Comparison of ENCODE assay signal across 29 cellular contexts in the genomic region with DNA sequence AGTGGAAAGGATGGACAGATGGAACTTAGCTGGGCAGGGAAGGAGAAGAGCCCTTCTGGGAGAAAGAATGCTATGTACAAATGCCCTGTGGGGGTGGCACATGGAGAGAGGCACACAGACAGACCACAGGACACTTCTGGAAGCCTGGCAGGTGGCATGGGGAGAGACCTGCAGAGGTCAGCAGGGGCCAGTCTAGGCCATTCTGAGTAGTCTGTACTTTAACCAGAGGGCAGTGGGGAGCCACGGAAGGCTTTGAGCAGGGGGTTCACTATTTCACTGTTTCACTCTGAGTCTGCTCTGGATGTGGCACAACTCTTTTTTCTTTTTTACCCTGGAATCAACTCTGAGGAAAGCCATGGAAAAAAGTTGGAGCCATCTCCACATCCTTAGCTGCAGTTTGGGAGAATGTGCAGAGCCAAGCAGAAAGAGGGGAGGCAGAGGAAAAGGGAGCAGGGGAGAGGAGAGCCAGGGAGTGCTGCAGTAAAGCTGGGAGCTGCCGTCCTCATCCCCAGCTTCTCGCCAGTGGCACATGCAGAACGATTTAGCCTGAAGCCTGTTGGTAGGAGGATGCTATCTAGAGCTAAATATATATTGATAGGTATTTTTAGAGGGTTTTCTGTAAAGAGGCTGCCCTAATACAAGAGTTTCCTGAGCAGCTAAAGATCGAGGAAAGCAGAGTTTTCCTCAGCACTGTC. TPM values are rescaled to one million over a fixed set of nuclear protein-coding genes. Genes with fewer than 3 reads are reported as not detected.
"Had no signal": no experiment of that assay in that cellular context is flagged by ENCODE, and none has a peak within 500 bp of the region (broad histone marks: within the 10 kb centered on the region; RNA-seq: fewer than 3 reads in every experiment).

No MANE protein-coding gene starts in this region.

- ATAC-seq: heart right ventricle; mucosa of descending colon; naive thymus-derived CD4-positive, alpha-beta T cell; natural killer cell treated with Interleukin-12 subunit alpha and Interleukin-12 subunit beta and Interleukin-15 and Interleukin-18, amount 100 ng/mL, for 72 hours; stimulated activated naive B cell treated with anti-CD40 and anti-IgM and Interleukin-4, amounts not matched to agents 10 μg/mL and 1 μg/mL and 100 μg/mL, for 72 hours; stimulated activated naive CD8-positive, alpha-beta T cell treated with anti-CD3 and anti-CD28 coated beads, Interleukin-15, Interleukin-2, amounts not matched to agents 100 U/mL and 50 U/mL, for 24 hours; upper lobe of right lung had no signal

- H3K27ac Mint-ChIP-seq: naive thymus-derived CD4-positive, alpha-beta T cell; natural killer cell treated with Interleukin-12 subunit alpha and Interleukin-12 subunit beta and Interleukin-15 and Interleukin-18, amount 100 ng/mL, for 72 hours; neural progenitor cell; progenitor cell of endocrine pancreas; stimulated activated naive B cell treated with anti-CD40 and anti-IgM and Interleukin-4, amounts not matched to agents 10 μg/mL and 1 μg/mL and 100 μg/mL, for 72 hours had no signal

- H3K9me3 Mint-ChIP-seq: naive thymus-derived CD4-positive, alpha-beta T cell; natural killer cell treated with Interleukin-12 subunit alpha and Interleukin-12 subunit beta and Interleukin-15 and Interleukin-18, amount 100 ng/mL, for 72 hours; neural progenitor cell; stimulated activated naive B cell treated with anti-CD40 and anti-IgM and Interleukin-4, amounts not matched to agents 10 μg/mL and 1 μg/mL and 100 μg/mL, for 72 hours had no signal

- H3K4me1 ChIP-seq: heart right ventricle, right atrium auricular region, right lobe of liver, stomach, tibial artery, upper lobe of right lung had no signal

- H3K27me3 ChIP-seq: hepatocyte, neural progenitor cell, neutrophil, ovary, right atrium auricular region, right lobe of liver, stomach, tibial artery, upper lobe of right lung had no signal

- H3K9me3 ChIP-seq: heart right ventricle, left ventricle myocardium inferior, mucosa of descending colon, neutrophil, ovary, right atrium auricular region, right lobe of liver, stomach, thoracic aorta, tibial artery, upper lobe of right lung had no signal

- H3K4me3 ChIP-seq: heart right ventricle, hepatocyte, left ventricle myocardium inferior, lung, mucosa of descending colon, neural progenitor cell, ovary, right atrium auricular region, right lobe of liver, skin epidermis, stomach, thoracic aorta, tibial artery, upper lobe of right lung had no signal

- DNase-seq: heart right ventricle; islet precursor cell; left ventricle myocardium inferior; midbrain; mucosa of descending colon; naive thymus-derived CD4-positive, alpha-beta T cell; occipital lobe; ovary; right lobe of liver; stimulated activated CD4-positive, alpha-beta T cell treated with anti-CD3 and anti-CD28 coated beads, Interleukin-12 subunit alpha, Interleukin-12 subunit beta, amount 100 ng/mL, for 4 hours; stimulated activated CD4-positive, alpha-beta T cell treated with anti-CD3 and anti-CD28 coated beads, Interleukin-15, amount 100 ng/mL, for 24 hours; stimulated activated CD4-positive, alpha-beta T cell treated with anti-CD3 and anti-CD28 coated beads, Interleukin-2, amount 100 ng/mL, for 24 hours; stimulated activated CD4-positive, alpha-beta T cell treated with anti-CD3 and anti-CD28 coated beads, Interleukin-4, amount 100 ng/mL, for 1 hour; stimulated activated naive B cell treated with anti-CD40 and anti-IgM and Interleukin-4, amounts not matched to agents 10 μg/mL and 1 μg/mL and 100 μg/mL, for 72 hours; stimulated activated naive CD8-positive, alpha-beta T cell treated with anti-CD3 and anti-CD28 coated beads, Interleukin-15, Interleukin-2, amounts not matched to agents 100 U/mL and 50 U/mL, for 24 hours; stomach; tibial artery; trophoblast cell; upper lobe of right lung had no signal

- H3K27ac ChIP-seq: heart right ventricle, hepatocyte, left ventricle myocardium inferior, neural progenitor cell, neutrophil, ovary, right atrium auricular region, right lobe of liver, skin epidermis, stomach, thoracic aorta, tibial artery, upper lobe of right lung had no signal

- H3K4me3 Mint-ChIP-seq: naive thymus-derived CD4-positive, alpha-beta T cell; natural killer cell treated with Interleukin-12 subunit alpha and Interleukin-12 subunit beta and Interleukin-15 and Interleukin-18, amount 100 ng/mL, for 72 hours; neural progenitor cell; stimulated activated naive B cell treated with anti-CD40 and anti-IgM and Interleukin-4, amounts not matched to agents 10 μg/mL and 1 μg/mL and 100 μg/mL, for 72 hours had no signal

- H3K36me3 ChIP-seq: heart right ventricle, left ventricle myocardium inferior, neural progenitor cell, neutrophil, ovary, right atrium auricular region, right lobe of liver, stomach, thoracic aorta, tibial artery, upper lobe of right lung had no signal

- H3K36me3 Mint-ChIP-seq: natural killer cell treated with Interleukin-12 subunit alpha and Interleukin-12 subunit beta and Interleukin-15 and Interleukin-18, amount 100 ng/mL, for 72 hours; neural progenitor cell; stimulated activated naive B cell treated with anti-CD40 and anti-IgM and Interleukin-4, amounts not matched to agents 10 μg/mL and 1 μg/mL and 100 μg/mL, for 72 hours had no signal

RNA-seq across cellular contexts. Expression of gene CACNA1E, which starts 34.0 kb away (rescaled TPM):
- total RNA-seq: pulmonary artery endothelial cell, thoracic aorta had no signal
- polyA plus RNA-seq: naive thymus-derived CD4-positive, alpha-beta T cell had no signal
